ENCODE assay signal across 1 cellular context in the genomic region with DNA sequence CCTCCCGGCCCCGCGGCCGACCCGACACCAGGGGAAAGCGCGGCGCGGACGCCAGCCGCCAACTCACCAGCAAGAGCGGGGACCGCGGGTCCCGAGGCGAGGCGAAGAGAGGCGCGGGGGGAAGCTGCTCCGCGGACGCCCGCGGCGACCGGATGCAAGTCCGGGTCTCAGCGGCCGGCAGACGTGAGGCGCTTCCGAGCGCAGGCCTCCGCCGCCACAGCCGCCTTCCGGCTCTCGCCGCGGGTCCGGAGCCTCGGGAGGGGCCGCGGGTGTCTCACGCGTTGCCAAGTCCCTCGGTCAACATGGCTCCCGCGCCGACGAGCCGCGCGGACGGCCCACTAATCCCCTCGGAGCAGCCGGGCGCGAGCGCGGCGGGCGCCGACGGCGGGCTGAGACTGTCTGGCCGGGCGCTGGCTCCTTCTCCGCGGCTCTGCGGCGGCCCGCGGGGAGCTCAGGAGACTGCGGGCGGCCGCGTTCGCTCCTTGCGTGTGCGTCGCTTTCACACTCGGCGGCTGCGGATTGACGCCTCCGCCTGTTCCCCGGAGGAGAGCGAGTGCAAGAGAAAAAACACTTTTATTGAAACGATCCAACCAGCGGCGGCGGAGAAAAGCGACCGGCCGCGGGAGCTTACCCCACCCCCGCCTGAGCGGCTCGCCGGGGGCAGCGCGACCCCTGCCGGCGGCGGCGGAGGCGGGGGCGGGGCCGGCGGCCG.
TF ChIP-seq lines count a peak whose summit lies in the region.

A gene (minus strand): TSS at position 521 of the 712 bp plus-strand sequence. CDS start 65,603 bp downstream, outside the sequence.

TF ChIP-seq in HepG2, 621 proteins besides CTCF, POLR2A, EP300 and RAD21 (continued from another document):
- TF ChIP-seq, protein P1, sequence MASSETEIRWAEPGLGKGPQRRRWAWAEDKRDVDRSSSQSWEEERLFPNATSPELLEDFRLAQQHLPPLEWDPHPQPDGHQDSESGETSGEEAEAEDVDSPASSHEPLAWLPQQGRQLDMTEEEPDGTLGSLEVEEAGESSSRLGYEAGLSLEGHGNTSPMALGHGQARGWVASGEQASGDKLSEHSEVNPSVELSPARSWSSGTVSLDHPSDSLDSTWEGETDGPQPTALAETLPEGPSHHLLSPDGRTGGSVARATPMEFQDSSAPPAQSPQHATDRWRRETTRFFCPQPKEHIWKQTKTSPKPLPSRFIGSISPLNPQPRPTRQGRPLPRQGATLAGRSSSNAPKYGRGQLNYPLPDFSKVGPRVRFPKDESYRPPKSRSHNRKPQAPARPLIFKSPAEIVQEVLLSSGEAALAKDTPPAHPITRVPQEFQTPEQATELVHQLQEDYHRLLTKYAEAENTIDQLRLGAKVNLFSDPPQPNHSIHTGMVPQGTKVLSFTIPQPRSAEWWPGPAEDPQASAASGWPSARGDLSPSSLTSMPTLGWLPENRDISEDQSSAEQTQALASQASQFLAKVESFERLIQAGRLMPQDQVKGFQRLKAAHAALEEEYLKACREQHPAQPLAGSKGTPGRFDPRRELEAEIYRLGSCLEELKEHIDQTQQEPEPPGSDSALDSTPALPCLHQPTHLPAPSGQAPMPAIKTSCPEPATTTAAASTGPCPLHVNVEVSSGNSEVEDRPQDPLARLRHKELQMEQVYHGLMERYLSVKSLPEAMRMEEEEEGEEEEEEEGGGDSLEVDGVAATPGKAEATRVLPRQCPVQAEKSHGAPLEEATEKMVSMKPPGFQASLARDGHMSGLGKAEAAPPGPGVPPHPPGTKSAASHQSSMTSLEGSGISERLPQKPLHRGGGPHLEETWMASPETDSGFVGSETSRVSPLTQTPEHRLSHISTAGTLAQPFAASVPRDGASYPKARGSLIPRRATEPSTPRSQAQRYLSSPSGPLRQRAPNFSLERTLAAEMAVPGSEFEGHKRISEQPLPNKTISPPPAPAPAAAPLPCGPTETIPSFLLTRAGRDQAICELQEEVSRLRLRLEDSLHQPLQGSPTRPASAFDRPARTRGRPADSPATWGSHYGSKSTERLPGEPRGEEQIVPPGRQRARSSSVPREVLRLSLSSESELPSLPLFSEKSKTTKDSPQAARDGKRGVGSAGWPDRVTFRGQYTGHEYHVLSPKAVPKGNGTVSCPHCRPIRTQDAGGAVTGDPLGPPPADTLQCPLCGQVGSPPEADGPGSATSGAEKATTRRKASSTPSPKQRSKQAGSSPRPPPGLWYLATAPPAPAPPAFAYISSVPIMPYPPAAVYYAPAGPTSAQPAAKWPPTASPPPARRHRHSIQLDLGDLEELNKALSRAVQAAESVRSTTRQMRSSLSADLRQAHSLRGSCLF (CRISPR knock-in tag; IDR thresholded peaks at IDR 0.05; ENCODE audit: borderline replicate concordance), result no peak
- TF ChIP-seq NCOA1 (CRISPR knock-in tag; IDR thresholded peaks at IDR 0.05), result no peak
- TF ChIP-seq, protein P2, sequence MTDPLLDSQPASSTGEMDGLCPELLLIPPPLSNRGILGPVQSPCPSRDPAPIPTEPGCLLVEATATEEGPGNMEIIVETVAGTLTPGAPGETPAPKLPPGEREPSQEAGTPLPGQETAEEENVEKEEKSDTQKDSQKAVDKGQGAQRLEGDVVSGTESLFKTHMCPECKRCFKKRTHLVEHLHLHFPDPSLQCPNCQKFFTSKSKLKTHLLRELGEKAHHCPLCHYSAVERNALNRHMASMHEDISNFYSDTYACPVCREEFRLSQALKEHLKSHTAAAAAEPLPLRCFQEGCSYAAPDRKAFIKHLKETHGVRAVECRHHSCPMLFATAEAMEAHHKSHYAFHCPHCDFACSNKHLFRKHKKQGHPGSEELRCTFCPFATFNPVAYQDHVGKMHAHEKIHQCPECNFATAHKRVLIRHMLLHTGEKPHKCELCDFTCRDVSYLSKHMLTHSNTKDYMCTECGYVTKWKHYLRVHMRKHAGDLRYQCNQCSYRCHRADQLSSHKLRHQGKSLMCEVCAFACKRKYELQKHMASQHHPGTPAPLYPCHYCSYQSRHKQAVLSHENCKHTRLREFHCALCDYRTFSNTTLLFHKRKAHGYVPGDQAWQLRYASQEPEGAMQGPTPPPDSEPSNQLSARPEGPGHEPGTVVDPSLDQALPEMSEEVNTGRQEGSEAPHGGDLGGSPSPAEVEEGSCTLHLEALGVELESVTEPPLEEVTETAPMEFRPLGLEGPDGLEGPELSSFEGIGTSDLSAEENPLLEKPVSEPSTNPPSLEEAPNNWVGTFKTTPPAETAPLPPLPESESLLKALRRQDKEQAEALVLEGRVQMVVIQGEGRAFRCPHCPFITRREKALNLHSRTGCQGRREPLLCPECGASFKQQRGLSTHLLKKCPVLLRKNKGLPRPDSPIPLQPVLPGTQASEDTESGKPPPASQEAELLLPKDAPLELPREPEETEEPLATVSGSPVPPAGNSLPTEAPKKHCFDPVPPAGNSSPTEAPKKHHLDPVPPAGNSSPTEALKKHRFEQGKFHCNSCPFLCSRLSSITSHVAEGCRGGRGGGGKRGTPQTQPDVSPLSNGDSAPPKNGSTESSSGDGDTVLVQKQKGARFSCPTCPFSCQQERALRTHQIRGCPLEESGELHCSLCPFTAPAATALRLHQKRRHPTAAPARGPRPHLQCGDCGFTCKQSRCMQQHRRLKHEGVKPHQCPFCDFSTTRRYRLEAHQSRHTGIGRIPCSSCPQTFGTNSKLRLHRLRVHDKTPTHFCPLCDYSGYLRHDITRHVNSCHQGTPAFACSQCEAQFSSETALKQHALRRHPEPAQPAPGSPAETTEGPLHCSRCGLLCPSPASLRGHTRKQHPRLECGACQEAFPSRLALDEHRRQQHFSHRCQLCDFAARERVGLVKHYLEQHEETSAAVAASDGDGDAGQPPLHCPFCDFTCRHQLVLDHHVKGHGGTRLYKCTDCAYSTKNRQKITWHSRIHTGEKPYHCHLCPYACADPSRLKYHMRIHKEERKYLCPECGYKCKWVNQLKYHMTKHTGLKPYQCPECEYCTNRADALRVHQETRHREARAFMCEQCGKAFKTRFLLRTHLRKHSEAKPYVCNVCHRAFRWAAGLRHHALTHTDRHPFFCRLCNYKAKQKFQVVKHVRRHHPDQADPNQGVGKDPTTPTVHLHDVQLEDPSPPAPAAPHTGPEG (CRISPR knock-in tag; IDR thresholded peaks at IDR 0.05), result peak; percentile 73
- TF ChIP-seq ATF7-NPFF (CRISPR knock-in tag; IDR thresholded peaks at IDR 0.05; ENCODE audit: low read depth), result peak; percentile 62; the same call in 1 of the 2 replicates
- TF ChIP-seq IRF2 (CRISPR knock-in tag; IDR thresholded peaks at IDR 0.05), result no peak
- TF ChIP-seq, protein P3, sequence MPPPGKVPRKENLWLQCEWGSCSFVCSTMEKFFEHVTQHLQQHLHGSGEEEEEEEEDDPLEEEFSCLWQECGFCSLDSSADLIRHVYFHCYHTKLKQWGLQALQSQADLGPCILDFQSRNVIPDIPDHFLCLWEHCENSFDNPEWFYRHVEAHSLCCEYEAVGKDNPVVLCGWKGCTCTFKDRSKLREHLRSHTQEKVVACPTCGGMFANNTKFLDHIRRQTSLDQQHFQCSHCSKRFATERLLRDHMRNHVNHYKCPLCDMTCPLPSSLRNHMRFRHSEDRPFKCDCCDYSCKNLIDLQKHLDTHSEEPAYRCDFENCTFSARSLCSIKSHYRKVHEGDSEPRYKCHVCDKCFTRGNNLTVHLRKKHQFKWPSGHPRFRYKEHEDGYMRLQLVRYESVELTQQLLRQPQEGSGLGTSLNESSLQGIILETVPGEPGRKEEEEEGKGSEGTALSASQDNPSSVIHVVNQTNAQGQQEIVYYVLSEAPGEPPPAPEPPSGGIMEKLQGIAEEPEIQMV (CRISPR knock-in tag; IDR thresholded peaks at IDR 0.05; ENCODE audit: low read depth), result peak; percentile 50; the same call in 1 of the 2 replicates
- 0 out of 2 replicates have a peak, but pooled peaks have one; percentile 10 for TF ChIP-seq SIX4 (CRISPR knock-in tag; IDR thresholded peaks at IDR 0.05)
- TF ChIP-seq GTF3A (CRISPR knock-in tag; conservative IDR thresholded peaks at IDR 0.05), result no peak
- no peak for TF ChIP-seq U2AF2 (IDR thresholded peaks at IDR 0.05; ENCODE audit: low read depth, low read length)
- TF ChIP-seq, protein P4, sequence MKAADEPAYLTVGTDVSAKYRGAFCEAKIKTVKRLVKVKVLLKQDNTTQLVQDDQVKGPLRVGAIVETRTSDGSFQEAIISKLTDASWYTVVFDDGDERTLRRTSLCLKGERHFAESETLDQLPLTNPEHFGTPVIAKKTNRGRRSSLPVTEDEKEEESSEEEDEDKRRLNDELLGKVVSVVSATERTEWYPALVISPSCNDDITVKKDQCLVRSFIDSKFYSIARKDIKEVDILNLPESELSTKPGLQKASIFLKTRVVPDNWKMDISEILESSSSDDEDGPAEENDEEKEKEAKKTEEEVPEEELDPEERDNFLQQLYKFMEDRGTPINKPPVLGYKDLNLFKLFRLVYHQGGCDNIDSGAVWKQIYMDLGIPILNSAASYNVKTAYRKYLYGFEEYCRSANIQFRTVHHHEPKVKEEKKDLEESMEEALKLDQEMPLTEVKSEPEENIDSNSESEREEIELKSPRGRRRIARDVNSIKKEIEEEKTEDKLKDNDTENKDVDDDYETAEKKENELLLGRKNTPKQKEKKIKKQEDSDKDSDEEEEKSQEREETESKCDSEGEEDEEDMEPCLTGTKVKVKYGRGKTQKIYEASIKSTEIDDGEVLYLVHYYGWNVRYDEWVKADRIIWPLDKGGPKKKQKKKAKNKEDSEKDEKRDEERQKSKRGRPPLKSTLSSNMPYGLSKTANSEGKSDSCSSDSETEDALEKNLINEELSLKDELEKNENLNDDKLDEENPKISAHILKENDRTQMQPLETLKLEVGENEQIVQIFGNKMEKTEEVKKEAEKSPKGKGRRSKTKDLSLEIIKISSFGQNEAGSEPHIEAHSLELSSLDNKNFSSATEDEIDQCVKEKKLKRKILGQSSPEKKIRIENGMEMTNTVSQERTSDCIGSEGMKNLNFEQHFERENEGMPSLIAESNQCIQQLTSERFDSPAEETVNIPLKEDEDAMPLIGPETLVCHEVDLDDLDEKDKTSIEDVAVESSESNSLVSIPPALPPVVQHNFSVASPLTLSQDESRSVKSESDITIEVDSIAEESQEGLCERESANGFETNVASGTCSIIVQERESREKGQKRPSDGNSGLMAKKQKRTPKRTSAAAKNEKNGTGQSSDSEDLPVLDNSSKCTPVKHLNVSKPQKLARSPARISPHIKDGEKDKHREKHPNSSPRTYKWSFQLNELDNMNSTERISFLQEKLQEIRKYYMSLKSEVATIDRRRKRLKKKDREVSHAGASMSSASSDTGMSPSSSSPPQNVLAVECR (CRISPR knock-in tag; IDR thresholded peaks at IDR 0.05; ENCODE audit: borderline replicate concordance), result peak; percentile 34; the same call in 1 of the 2 replicates
- peak; percentile 57; the same call in 1 of the 2 replicates for TF ChIP-seq EEA1 (CRISPR knock-in tag; IDR thresholded peaks at IDR 0.05; ENCODE audit: borderline replicate concordance)
- TF ChIP-seq, protein P5, sequence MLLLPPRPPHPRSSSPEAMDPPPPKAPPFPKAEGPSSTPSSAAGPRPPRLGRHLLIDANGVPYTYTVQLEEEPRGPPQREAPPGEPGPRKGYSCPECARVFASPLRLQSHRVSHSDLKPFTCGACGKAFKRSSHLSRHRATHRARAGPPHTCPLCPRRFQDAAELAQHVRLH (CRISPR knock-in tag; IDR thresholded peaks at IDR 0.05; ENCODE audit: borderline replicate concordance, low read depth), result no peak
- TF ChIP-seq ETV5 (CRISPR knock-in tag; IDR thresholded peaks at IDR 0.05; ENCODE audit: borderline replicate concordance), result peak; percentile 34
- TF ChIP-seq CBX1 (IDR thresholded peaks at IDR 0.05; ENCODE audit: low read depth), result no peak
- no peak for TF ChIP-seq FOXO1 (CRISPR knock-in tag; IDR thresholded peaks at IDR 0.05)
- TF ChIP-seq ZNF564 (CRISPR knock-in tag; IDR thresholded peaks at IDR 0.05), result no peak; the same call in 1 of the 2 replicates
- peak; percentile 57; the same call in 1 of the 2 replicates for TF ChIP-seq ZNF563 (CRISPR knock-in tag; IDR thresholded peaks at IDR 0.05)
- TF ChIP-seq CBFB (CRISPR knock-in tag; IDR thresholded peaks at IDR 0.05), result peak; percentile 66; the same call in 1 of the 2 replicates
- peak; percentile 80 for TF ChIP-seq SKI (IDR thresholded peaks at IDR 0.05; ENCODE audit: partially characterized antibody)
- TF ChIP-seq, protein P6, sequence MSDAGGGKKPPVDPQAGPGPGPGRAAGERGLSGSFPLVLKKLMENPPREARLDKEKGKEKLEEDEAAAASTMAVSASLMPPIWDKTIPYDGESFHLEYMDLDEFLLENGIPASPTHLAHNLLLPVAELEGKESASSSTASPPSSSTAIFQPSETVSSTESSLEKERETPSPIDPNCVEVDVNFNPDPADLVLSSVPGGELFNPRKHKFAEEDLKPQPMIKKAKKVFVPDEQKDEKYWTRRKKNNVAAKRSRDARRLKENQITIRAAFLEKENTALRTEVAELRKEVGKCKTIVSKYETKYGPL (CRISPR knock-in tag; IDR thresholded peaks at IDR 0.05), result no peak
- TF ChIP-seq ZNF263 (CRISPR knock-in tag; IDR thresholded peaks at IDR 0.05), result peak; percentile 31; the same call in 1 of the 2 replicates
- TF ChIP-seq ZNF556 (CRISPR knock-in tag; IDR thresholded peaks at IDR 0.05; ENCODE audit: borderline replicate concordance), result peak; percentile 15; the same call in 1 of the 2 replicates
- TF ChIP-seq ZSCAN20 (CRISPR knock-in tag; IDR thresholded peaks at IDR 0.05; ENCODE audit: borderline replicate concordance), result peak; percentile 7; the same call in 1 of the 2 replicates
- TF ChIP-seq, protein P7, sequence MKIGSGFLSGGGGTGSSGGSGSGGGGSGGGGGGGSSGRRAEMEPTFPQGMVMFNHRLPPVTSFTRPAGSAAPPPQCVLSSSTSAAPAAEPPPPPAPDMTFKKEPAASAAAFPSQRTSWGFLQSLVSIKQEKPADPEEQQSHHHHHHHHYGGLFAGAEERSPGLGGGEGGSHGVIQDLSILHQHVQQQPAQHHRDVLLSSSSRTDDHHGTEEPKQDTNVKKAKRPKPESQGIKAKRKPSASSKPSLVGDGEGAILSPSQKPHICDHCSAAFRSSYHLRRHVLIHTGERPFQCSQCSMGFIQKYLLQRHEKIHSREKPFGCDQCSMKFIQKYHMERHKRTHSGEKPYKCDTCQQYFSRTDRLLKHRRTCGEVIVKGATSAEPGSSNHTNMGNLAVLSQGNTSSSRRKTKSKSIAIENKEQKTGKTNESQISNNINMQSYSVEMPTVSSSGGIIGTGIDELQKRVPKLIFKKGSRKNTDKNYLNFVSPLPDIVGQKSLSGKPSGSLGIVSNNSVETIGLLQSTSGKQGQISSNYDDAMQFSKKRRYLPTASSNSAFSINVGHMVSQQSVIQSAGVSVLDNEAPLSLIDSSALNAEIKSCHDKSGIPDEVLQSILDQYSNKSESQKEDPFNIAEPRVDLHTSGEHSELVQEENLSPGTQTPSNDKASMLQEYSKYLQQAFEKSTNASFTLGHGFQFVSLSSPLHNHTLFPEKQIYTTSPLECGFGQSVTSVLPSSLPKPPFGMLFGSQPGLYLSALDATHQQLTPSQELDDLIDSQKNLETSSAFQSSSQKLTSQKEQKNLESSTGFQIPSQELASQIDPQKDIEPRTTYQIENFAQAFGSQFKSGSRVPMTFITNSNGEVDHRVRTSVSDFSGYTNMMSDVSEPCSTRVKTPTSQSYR (CRISPR knock-in tag; IDR thresholded peaks at IDR 0.05; ENCODE audit: borderline replicate concordance), result 0 out of 2 replicates have a peak, but pooled peaks have one; percentile 28
- TF ChIP-seq NFKB2 (CRISPR knock-in tag; IDR thresholded peaks at IDR 0.05; ENCODE audit: borderline replicate concordance), result peak; percentile 80; the same call in 1 of the 2 replicates
- TF ChIP-seq, protein P8, sequence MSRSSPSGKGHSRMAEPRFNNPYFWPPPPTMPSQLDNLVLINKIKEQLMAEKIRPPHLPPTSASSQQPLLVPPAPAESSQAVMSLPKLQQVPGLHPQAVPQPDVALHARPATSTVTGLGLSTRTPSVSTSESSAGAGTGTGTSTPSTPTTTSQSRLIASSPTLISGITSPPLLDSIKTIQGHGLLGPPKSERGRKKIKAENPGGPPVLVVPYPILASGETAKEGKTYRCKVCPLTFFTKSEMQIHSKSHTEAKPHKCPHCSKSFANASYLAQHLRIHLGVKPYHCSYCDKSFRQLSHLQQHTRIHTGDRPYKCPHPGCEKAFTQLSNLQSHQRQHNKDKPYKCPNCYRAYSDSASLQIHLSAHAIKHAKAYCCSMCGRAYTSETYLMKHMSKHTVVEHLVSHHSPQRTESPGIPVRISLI (CRISPR knock-in tag; IDR thresholded peaks at IDR 0.05; ENCODE audit: borderline replicate concordance), result no peak
- TF ChIP-seq STAG1 (CRISPR knock-in tag; IDR thresholded peaks at IDR 0.05), result peak; percentile 38; the same call in 1 of the 2 replicates
- TF ChIP-seq GABPB1 (CRISPR knock-in tag; IDR thresholded peaks at IDR 0.05), result peak; percentile 49; the same call in 1 of the 2 replicates
